Comparison of ENCODE assay signal across 25 cellular contexts in the genomic region with DNA sequence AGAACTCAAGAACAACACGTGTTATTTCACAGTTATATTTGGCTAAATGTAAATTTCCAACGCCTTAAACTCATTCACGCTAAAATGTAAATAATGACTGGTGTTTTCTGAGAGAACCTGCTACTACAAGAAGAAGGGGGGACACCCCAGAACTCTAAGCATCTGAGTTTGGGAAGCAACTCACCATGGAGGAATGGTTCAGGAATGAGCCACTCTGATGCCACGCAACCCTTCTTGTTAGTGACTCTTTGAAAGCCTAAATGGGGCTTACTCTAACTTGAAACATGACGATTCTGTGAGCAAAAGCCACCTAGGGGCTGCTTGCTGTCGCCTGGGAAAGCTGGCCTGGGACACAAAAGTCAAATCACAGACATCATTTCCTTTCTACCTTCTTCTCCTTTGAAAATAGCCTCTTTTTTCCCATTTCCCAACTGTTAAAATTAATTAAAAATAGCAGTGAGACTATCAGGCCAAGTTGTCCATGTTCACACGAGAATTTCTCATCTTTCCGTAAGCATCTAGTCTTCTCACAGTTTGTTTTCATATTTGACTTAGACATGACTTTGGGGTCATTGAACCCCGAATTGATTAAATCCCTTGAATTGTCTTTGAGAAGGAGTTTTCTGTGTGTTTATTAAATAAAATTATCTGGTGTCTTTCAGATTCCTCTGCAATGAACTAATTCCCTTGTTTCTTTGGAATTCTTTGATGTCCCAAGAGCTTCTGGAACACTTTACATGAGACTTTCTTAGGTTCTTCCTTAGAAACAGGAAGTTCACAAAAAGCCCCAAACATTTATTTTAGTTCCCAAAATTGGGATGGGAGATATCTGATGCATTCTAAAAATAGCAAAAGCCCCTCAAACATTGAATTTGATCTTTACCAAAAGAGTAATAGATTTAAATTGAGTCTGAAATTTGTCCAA.
DNase-seq lines count a peak whose midpoint lies in the region; ATAC-seq, FAIRE-seq and TF ChIP-seq lines count a peak whose summit lies in the region.
"Had no signal": no experiment of that assay in that cellular context is flagged by ENCODE, and none has a peak within 500 bp of the region (broad histone marks: within the 10 kb centered on the region; RNA-seq: fewer than 3 reads in every experiment).

No MANE protein-coding gene starts in this region.

- no CpG with 5 or more reads among the region's 9 CpGs for WGBS in H9 (ENCODE audit: extremely low coverage, insufficient read length, low lambda C conversion rate)
- WGBS in pancreas, 2 donors = 61 to 65% methylated on average over 9 of the region's 9 CpGs

- H3K9ac ChIP-seq in H9 (ENCODE audit: extremely low read depth, insufficient read length, low read length) = no peak overlapping the region

- H3K4me3 ChIP-seq in Panc1 (ENCODE audit: low read depth in 2 of 2, low read length in 2 of 2) = no peak overlapping the region
- H3K4me3 ChIP-seq in fibroblast of villous mesenchyme (ENCODE audit: low read depth, low read length) = no peak overlapping the region
- no peak overlapping the region for H3K4me3 ChIP-seq in pancreas
- H3K4me3 ChIP-seq: mucosa of descending colon, skin epidermis, suprapubic skin had no signal

- CTCF ChIA-PET in Panc1 (lab: Charles Lee) = interaction anchor here (0.6 kb wide), 1 partner anchor 1355 kb away, joined by 3 read pairs; no protein-coding TSS in a partner anchor

- H2BK15ac ChIP-seq in H9 (ENCODE audit: low read depth, low read length) = no peak overlapping the region

- H3K23me2 ChIP-seq in H9 (ENCODE audit: insufficient read length, low read depth, low read length, poor library complexity, severe bottlenecking) = no peaks in the 10 kb centered on the region

- H4K91ac ChIP-seq in H9 (ENCODE audit: insufficient read length, low read depth, low read length) = no peak overlapping the region

- H3K27ac Mint-ChIP-seq in H9 = no peak overlapping the region
- H3K27ac Mint-ChIP-seq: activated CD4-positive, alpha-beta memory T cell treated with anti-CD3 and anti-CD28 coated beads for 36 hours; natural killer cell treated with Interleukin-12 subunit alpha and Interleukin-12 subunit beta and Interleukin-15 and Interleukin-18, amount 100 ng/mL, for 72 hours; stimulated activated naive B cell treated with anti-CD40 and anti-IgM and Interleukin-4, amounts not matched to agents 10 μg/mL and 1 μg/mL and 100 μg/mL, for 72 hours had no signal

- no TSS peak for BruUV-seq in Panc1 (replicated peaks; lab: Mats Ljungman, UMichigan)

- peaks cover 3 to 8% (median 5%) of the 10 kb centered on the region in 3 experiments for H3K36me3 Mint-ChIP-seq in H9 (ENCODE audit: insufficient read depth in 1 of 3, low read depth in 3 of 3)
- H3K36me3 Mint-ChIP-seq: activated CD4-positive, alpha-beta memory T cell treated with anti-CD3 and anti-CD28 coated beads for 36 hours had no signal

- no peaks in the 10 kb centered on the region for H3K27me3 ChIP-seq in H9 (ENCODE audit: insufficient read depth, low read length)
- no peaks in the 10 kb centered on the region for H3K27me3 ChIP-seq in Panc1 (ENCODE audit: control insufficient read depth, insufficient read depth, low read length)
- H3K27me3 ChIP-seq in pancreas = no peaks in the 10 kb centered on the region
- H3K27me3 ChIP-seq: suprapubic skin had no signal

- peaks cover 10% of the 10 kb centered on the region in 2 experiments for H3K9me3 Mint-ChIP-seq in H9
- H3K9me3 Mint-ChIP-seq: central memory CD8-positive, alpha-beta T cell; natural killer cell treated with Interleukin-12 subunit alpha and Interleukin-12 subunit beta and Interleukin-15 and Interleukin-18, amount 100 ng/mL, for 72 hours had no signal

- no peak overlapping the region for H4K5ac ChIP-seq in H9 (ENCODE audit: insufficient read length, low read depth, low read length)

- H2BK120ac ChIP-seq in H9 (ENCODE audit: low read depth, low read length, poor library complexity, severe bottlenecking) = no peak overlapping the region

- no peak overlapping the region for H3K56ac ChIP-seq in H9 (ENCODE audit: insufficient read length, low read depth, low read length)

- H3K4me1 Mint-ChIP-seq in H9 = no peaks in the 10 kb centered on the region
- H3K4me1 Mint-ChIP-seq: stimulated activated naive B cell treated with anti-CD40 and anti-IgM and Interleukin-4, amounts not matched to agents 10 μg/mL and 1 μg/mL and 100 μg/mL, for 72 hours had no signal

- H2BK12ac ChIP-seq in H9 (ENCODE audit: insufficient read length, low read depth, low read length) = no peak overlapping the region

- no peak overlapping the region for H3T11ph ChIP-seq in H9 (ENCODE audit: low read length)

- no peaks in the 10 kb centered on the region; the same call in 1 of the 2 replicates for H3K27me3 Mint-ChIP-seq in H9 (ENCODE audit: low read depth)

- no peak overlapping the region for H3K14ac ChIP-seq in H9 (ENCODE audit: insufficient read depth, low read length)

- H2BK20ac ChIP-seq in H9 (ENCODE audit: low read depth, low read length, poor library complexity, severe bottlenecking) = no peak overlapping the region

- H3K79me2 ChIP-seq in H9 (ENCODE audit: insufficient read depth, low read length) = no peaks in the 10 kb centered on the region

- H3K79me1 ChIP-seq in H9 (ENCODE audit: insufficient read depth, low read depth, low read length, poor library complexity, severe bottlenecking) = no peaks in the 10 kb centered on the region

- TF ChIP-seq CTCF in H9 (conservative IDR thresholded peaks at IDR 0.05) (peak; percentile 23; the same call in 2 of the 3 replicates), Panc1 (IDR thresholded peaks at IDR 0.05) (no peak), fibroblast of villous mesenchyme (IDR thresholded peaks at IDR 0.05; ENCODE audit: insufficient read depth, low read depth, low read length) (no peak), pancreas (IDR thresholded peaks at IDR 0.05) (no peak)

- ATAC-seq in Panc1 = no peak
- ATAC-seq in pancreas = no peak
- no peak for ATAC-seq in GM21717 (IDR thresholded peaks at IDR 0.05; ENCODE audit: unreplicated experiment)
- ATAC-seq: mucosa of descending colon; natural killer cell treated with Interleukin-12 subunit alpha and Interleukin-12 subunit beta and Interleukin-15 and Interleukin-18, amount 100 ng/mL, for 72 hours; PC-3; SK-N-SH treated with all-trans-retinoic acid at 6 μM for 48 hours; stimulated activated naive B cell treated with anti-CD40 and anti-IgM and Interleukin-4, amounts not matched to agents 10 μg/mL and 1 μg/mL and 100 μg/mL, for 72 hours had no signal

- no peak overlapping the region for H3K4ac ChIP-seq in H9 (ENCODE audit: low read depth, low read length)

- H3K9me3 ChIP-seq in H9 (ENCODE audit: control insufficient read depth, low read depth, low read length) (no peaks in the 10 kb centered on the region), Panc1 (ENCODE audit: control insufficient read depth, insufficient read depth, low read depth, low read length) (peaks cover 9% of the 10 kb centered on the region; the same call in 1 of the 2 replicates), pancreas (no peaks in the 10 kb centered on the region)
- H3K9me3 ChIP-seq: mucosa of descending colon, suprapubic skin had no signal

- FAIRE-seq in pancreas (lab: Jason Lieb, UNC) = no peak

- H3K27ac ChIP-seq in H9 (ENCODE audit: insufficient read length, low read depth, low read length) = no peak overlapping the region
- H3K27ac ChIP-seq in Panc1 (ENCODE audit: low read length) = peak overlapping the region; percentile 19; the same call in 1 of the 2 replicates
- no peak overlapping the region for H3K27ac ChIP-seq in pancreas
- H3K27ac ChIP-seq: skin epidermis, suprapubic skin had no signal

- H4K8ac ChIP-seq in H9 (replicated peaks; ENCODE audit: insufficient read length, low read depth, low read length) = no peak overlapping the region

- intact Hi-C loops in Panc1 (cut with micrococcal nuclease; ENCODE audit: unreplicated experiment) (loop anchor here (10.0 kb wide), 1 partner anchor 45 kb away; no protein-coding TSS in a partner anchor), pancreas (cut with DNase I) (no loop called here)

- no peak overlapping the region for H3K23ac ChIP-seq in H9 (ENCODE audit: insufficient read length, low read depth, low read length)

- no peaks in the 10 kb centered on the region for H3K36me3 ChIP-seq in Panc1 (ENCODE audit: control insufficient read depth, insufficient read depth, low read length)
- H3K36me3 ChIP-seq in pancreas = no peaks in the 10 kb centered on the region
- H3K36me3 ChIP-seq: suprapubic skin had no signal

- H3K4me2 ChIP-seq in H9 (ENCODE audit: insufficient read depth, insufficient read length, low read length) = no peak overlapping the region

- no peak overlapping the region for H2BK5ac ChIP-seq in H9 (ENCODE audit: insufficient read length, low read length)

- H3K18ac ChIP-seq in H9 (ENCODE audit: insufficient read length, low read depth, low read length) = no peak overlapping the region

- DNase-seq in AG20443 (ENCODE audit: low spot score) (peak; percentile 43), H9 (no peak), Panc1 (ENCODE audit: low read depth, low spot score) (no peak), fibroblast of villous mesenchyme (ENCODE audit: low read depth) (peak; percentile 30), NCI-H2107 (lab: John Stamatoyannopoulos, UW) (no peak), pancreas (no peak), NCI-H345 treated with DMSO at 0.1 percent for 48 hours (lab: John Stamatoyannopoulos, UW; ENCODE audit: unreplicated experiment) (no peak)
- DNase-seq: activated CD4-positive, alpha-beta memory T cell treated with anti-CD3 and anti-CD28 coated beads for 36 hours; activated CD4-positive, CD25-positive, alpha-beta regulatory T cell treated with anti-CD3 and anti-CD28 coated beads, Interleukin-2, amount 50 U/mL, for 72 hours; activated naive CD4-positive, alpha-beta T cell; DMS153; hippocampal formation; mucosa of descending colon; NCI-H1105; NCI-H187 treated with DMSO at 0.1 percent for 48 hours; PC-3; Right ventricle myocardium superior; stimulated activated naive B cell treated with anti-CD40 and anti-IgM and Interleukin-4, amounts not matched to agents 10 μg/mL and 1 μg/mL and 100 μg/mL, for 72 hours; T-helper 2 cell had no signal

- no peak overlapping the region for H2AFZ ChIP-seq in H9 (ENCODE audit: low read length)

- in situ Hi-C loops in Panc1 (cut with HindIII; ENCODE audit: low pct_unique_long_range_greater_than_20kb, low sequenced_read_pairs) = no loop called here

- H3K4me1 ChIP-seq in H9 (ENCODE audit: insufficient read depth, low read length) (no peaks in the 10 kb centered on the region), Panc1 (ENCODE audit: control insufficient read depth, insufficient read depth, low read length) (no peaks in the 10 kb centered on the region), pancreas (no peaks in the 10 kb centered on the region)
- H3K4me1 ChIP-seq: suprapubic skin had no signal

- H2AK5ac ChIP-seq in H9 (ENCODE audit: insufficient read length, low read length) = no peak overlapping the region

- no peak overlapping the region for H3K4me3 Mint-ChIP-seq in H9
- H3K4me3 Mint-ChIP-seq: activated CD4-positive, alpha-beta memory T cell treated with anti-CD3 and anti-CD28 coated beads for 36 hours; central memory CD8-positive, alpha-beta T cell; natural killer cell treated with Interleukin-12 subunit alpha and Interleukin-12 subunit beta and Interleukin-15 and Interleukin-18, amount 100 ng/mL, for 72 hours; stimulated activated naive B cell treated with anti-CD40 and anti-IgM and Interleukin-4, amounts not matched to agents 10 μg/mL and 1 μg/mL and 100 μg/mL, for 72 hours had no signal

- H4K20me1 ChIP-seq in H9 (ENCODE audit: control insufficient read depth, insufficient read depth, insufficient read length) = no peaks in the 10 kb centered on the region

- POLR2A ChIA-PET in Panc1 (lab: Charles Lee) = interaction anchor here (0.6 kb wide), 2 partner anchors 13 to 18 kb away, joined by 3 to 14 read pairs; no protein-coding TSS in a partner anchor

Comparison
In these comparisons a context has a peak if more than half of its experiments do, and no peak if none do; other contexts are left out.
1. DNase-seq: peak in AG20443 (single experiment) and fibroblast of villous mesenchyme (single experiment); none in H9 (single experiment), Panc1 (single experiment), NCI-H2107 (single experiment), pancreas (0 of 6) and NCI-H345 treated with DMSO at 0.1 percent for 48 hours (single experiment).